In the genomic region with DNA sequence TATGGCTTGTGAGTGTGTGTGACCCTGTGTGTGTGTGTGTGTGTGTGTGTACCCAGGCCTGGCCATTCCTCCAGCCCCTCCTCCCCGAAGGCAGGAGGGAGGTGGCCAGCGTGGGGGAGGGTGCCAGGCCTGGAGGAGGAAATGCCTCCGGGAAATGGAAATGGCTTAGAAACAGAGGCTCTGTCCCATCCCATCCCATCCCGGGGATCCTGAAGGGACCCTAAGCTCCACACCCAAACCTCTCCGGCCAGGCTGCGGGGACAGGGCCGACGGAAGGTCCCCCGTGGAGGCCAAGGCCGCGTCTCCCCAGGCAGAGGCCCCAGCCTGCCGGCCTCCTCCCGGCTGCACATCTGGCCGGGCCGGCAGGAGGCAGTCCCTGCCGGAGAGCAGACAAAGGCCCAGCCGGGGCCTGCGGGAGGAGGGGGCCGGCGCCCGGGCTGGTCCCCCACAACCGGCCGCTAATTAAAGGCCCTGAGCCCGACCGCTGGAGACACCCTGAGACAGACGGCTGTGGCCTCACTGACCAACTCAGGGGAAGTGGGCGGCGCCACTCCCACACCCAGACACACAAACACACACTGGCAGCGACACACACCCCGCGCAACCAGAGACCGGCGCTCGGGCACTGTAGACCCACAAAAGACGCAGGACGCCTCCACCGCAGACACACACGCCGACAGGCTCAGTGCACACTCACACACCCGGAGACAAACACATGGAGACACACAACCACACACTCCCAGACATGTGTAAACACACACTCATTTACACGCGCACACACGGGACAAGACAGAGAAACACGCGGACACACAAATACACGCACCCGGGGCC, we compare ENCODE assay signal across 1 cellular context.
TF ChIP-seq lines count a peak whose summit lies in the region.

No MANE protein-coding gene starts in this region.

TF ChIP-seq in HEK293, 187 proteins besides CTCF, POLR2A, EP300 and RAD21 (continued from another document and continues in another):
- TF ChIP-seq, protein P1, sequence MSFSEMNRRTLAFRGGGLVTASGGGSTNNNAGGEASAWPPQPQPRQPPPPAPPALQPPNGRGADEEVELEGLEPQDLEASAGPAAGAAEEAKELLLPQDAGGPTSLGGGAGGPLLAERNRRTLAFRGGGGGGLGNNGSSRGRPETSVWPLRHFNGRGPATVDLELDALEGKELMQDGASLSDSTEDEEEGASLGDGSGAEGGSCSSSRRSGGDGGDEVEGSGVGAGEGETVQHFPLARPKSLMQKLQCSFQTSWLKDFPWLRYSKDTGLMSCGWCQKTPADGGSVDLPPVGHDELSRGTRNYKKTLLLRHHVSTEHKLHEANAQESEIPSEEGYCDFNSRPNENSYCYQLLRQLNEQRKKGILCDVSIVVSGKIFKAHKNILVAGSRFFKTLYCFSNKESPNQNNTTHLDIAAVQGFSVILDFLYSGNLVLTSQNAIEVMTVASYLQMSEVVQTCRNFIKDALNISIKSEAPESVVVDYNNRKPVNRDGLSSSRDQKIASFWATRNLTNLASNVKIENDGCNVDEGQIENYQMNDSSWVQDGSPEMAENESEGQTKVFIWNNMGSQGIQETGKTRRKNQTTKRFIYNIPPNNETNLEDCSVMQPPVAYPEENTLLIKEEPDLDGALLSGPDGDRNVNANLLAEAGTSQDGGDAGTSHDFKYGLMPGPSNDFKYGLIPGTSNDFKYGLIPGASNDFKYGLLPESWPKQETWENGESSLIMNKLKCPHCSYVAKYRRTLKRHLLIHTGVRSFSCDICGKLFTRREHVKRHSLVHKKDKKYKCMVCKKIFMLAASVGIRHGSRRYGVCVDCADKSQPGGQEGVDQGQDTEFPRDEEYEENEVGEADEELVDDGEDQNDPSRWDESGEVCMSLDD (tag by site-specific recombination; IDR thresholded peaks at IDR 0.05): no peak
- TF ChIP-seq ZNF624 (tag by site-specific recombination; IDR thresholded peaks at IDR 0.05) (no peak), ZNF558 (tag by site-specific recombination; IDR thresholded peaks at IDR 0.05) (no peak), ZBTB48 (tag by site-specific recombination; IDR thresholded peaks at IDR 0.05) (0 out of 2 replicates have a peak, but pooled peaks have one; percentile 2), HIC1 (tag by site-specific recombination; IDR thresholded peaks at IDR 0.05) (peak; percentile 44; the same call in 1 of the 2 replicates), ZNF785 (tag by site-specific recombination; IDR thresholded peaks at IDR 0.05) (no peak), ZNF843 (tag by site-specific recombination; IDR thresholded peaks at IDR 0.05) (no peak), TCF7L2 (IDR thresholded peaks at IDR 0.05; ENCODE audit: borderline replicate concordance, low read depth, low read length) (no peak), ZNF341 (tag by site-specific recombination; IDR thresholded peaks at IDR 0.05; ENCODE audit: low read depth) (peak; percentile 97), ZBTB11 (tag by site-specific recombination; conservative IDR thresholded peaks at IDR 0.05; ENCODE audit: low read depth) (no peak), ZNF133 (tag by site-specific recombination; IDR thresholded peaks at IDR 0.05) (no peak), ZNF211 (tag by site-specific recombination; IDR thresholded peaks at IDR 0.05; ENCODE audit: low read depth) (no peak), ZNF37A (tag by site-specific recombination; IDR thresholded peaks at IDR 0.05) (no peak), ZNF549 (tag by site-specific recombination; IDR thresholded peaks at IDR 0.05) (no peak), ZFP3 (tag by site-specific recombination; IDR thresholded peaks at IDR 0.05; ENCODE audit: low read depth) (no peak), ZNF670 (tag by site-specific recombination; IDR thresholded peaks at IDR 0.05; ENCODE audit: low read depth) (no peak), YY1 (tag by site-specific recombination; IDR thresholded peaks at IDR 0.05) (peak; percentile 43; the same call in 1 of the 2 replicates), ZNF140 (tag by site-specific recombination; IDR thresholded peaks at IDR 0.05) (no peak), ZNF366 (tag by site-specific recombination; conservative IDR thresholded peaks at IDR 0.05) (no peak), ZNF521 (tag by site-specific recombination; IDR thresholded peaks at IDR 0.05) (no peak), ZBTB17 (tag by site-specific recombination; IDR thresholded peaks at IDR 0.05) (no peak), ZNF510 (tag by site-specific recombination; IDR thresholded peaks at IDR 0.05; ENCODE audit: insufficient replicate concordance) (no peak), TRIM28 (IDR thresholded peaks at IDR 0.05; ENCODE audit: borderline replicate concordance, low read length) (peak; percentile 81), GFI1B (tag by site-specific recombination; IDR thresholded peaks at IDR 0.05) (no peak), ZNF416 (tag by site-specific recombination; IDR thresholded peaks at IDR 0.05) (no peak), IKZF3 (tag by site-specific recombination; IDR thresholded peaks at IDR 0.05) (peak; percentile 43), ZBTB20 (tag by site-specific recombination; IDR thresholded peaks at IDR 0.05) (no peak), MYNN (tag by site-specific recombination; IDR thresholded peaks at IDR 0.05; ENCODE audit: borderline replicate concordance) (no peak), BCL11B (tag by site-specific recombination; IDR thresholded peaks at IDR 0.05; ENCODE audit: low read depth) (no peak), ZSCAN16 (tag by site-specific recombination; IDR thresholded peaks at IDR 0.05) (no peak; the same call in 1 of the 2 replicates), ZNF529 (tag by site-specific recombination; IDR thresholded peaks at IDR 0.05; ENCODE audit: insufficient replicate concordance) (no peak), ZNF423 (tag by site-specific recombination; IDR thresholded peaks at IDR 0.05) (no peak), KLF17 (tag by site-specific recombination; IDR thresholded peaks at IDR 0.05) (peak; percentile 62; the same call in 1 of the 2 replicates), HOXC10 (CRISPR knock-in tag; IDR thresholded peaks at IDR 0.05) (no peak)
- TF ChIP-seq, protein P2, sequence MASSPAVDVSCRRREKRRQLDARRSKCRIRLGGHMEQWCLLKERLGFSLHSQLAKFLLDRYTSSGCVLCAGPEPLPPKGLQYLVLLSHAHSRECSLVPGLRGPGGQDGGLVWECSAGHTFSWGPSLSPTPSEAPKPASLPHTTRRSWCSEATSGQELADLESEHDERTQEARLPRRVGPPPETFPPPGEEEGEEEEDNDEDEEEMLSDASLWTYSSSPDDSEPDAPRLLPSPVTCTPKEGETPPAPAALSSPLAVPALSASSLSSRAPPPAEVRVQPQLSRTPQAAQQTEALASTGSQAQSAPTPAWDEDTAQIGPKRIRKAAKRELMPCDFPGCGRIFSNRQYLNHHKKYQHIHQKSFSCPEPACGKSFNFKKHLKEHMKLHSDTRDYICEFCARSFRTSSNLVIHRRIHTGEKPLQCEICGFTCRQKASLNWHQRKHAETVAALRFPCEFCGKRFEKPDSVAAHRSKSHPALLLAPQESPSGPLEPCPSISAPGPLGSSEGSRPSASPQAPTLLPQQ (tag by site-specific recombination; IDR thresholded peaks at IDR 0.05): no peak
- TF ChIP-seq, protein P3, sequence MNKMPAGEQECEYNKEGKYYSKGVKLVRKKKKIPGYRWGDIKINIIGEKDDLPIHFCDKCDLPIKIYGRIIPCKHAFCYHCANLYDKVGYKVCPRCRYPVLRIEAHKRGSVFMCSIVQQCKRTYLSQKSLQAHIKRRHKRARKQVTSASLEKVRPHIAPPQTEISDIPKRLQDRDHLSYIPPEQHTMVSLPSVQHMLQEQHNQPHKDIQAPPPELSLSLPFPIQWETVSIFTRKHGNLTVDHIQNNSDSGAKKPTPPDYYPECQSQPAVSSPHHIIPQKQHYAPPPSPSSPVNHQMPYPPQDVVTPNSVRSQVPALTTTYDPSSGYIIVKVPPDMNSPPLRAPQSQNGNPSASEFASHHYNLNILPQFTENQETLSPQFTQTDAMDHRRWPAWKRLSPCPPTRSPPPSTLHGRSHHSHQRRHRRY (tag by site-specific recombination; IDR thresholded peaks at IDR 0.05): no peak
- TF ChIP-seq, protein P4, sequence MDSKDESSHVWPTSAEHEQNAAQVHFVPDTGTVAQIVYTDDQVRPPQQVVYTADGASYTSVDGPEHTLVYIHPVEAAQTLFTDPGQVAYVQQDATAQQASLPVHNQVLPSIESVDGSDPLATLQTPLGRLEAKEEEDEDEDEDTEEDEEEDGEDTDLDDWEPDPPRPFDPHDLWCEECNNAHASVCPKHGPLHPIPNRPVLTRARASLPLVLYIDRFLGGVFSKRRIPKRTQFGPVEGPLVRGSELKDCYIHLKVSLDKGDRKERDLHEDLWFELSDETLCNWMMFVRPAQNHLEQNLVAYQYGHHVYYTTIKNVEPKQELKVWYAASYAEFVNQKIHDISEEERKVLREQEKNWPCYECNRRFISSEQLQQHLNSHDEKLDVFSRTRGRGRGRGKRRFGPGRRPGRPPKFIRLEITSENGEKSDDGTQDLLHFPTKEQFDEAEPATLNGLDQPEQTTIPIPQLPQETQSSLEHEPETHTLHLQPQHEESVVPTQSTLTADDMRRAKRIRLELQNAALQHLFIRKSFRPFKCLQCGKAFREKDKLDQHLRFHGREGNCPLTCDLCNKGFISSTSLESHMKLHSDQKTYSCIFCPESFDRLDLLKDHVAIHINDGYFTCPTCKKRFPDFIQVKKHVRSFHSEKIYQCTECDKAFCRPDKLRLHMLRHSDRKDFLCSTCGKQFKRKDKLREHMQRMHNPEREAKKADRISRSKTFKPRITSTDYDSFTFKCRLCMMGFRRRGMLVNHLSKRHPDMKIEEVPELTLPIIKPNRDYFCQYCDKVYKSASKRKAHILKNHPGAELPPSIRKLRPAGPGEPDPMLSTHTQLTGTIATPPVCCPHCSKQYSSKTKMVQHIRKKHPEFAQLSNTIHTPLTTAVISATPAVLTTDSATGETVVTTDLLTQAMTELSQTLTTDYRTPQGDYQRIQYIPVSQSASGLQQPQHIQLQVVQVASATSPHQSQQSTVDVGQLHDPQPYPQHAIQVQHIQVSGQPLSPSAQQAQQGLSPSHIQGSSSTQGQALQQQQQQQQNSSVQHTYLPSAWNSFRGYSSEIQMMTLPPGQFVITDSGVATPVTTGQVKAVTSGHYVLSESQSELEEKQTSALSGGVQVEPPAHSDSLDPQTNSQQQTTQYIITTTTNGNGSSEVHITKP (tag by site-specific recombination; IDR thresholded peaks at IDR 0.05): no peak
- TF ChIP-seq, protein P5, sequence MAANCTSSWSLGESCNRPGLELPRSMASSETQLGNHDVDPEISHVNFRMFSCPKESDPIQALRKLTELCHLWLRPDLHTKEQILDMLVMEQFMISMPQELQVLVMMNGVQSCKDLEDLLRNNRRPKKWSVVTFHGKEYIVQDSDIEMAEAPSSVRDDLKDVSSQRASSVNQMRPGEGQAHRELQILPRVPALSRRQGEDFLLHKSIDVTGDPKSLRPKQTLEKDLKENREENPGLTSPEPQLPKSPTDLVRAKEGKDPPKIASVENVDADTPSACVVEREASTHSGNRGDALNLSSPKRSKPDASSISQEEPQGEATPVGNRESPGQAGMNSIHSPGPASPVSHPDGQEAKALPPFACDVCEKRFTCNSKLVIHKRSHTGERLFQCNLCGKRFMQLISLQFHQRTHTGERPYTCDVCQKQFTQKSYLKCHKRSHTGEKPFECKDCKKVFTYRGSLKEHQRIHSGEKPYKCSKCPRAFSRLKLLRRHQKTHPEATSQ (tag by site-specific recombination; IDR thresholded peaks at IDR 0.05): no peak; the same call in 1 of the 2 replicates
